13 cellular contexts compared by ENCODE assay signal in the genomic region with DNA sequence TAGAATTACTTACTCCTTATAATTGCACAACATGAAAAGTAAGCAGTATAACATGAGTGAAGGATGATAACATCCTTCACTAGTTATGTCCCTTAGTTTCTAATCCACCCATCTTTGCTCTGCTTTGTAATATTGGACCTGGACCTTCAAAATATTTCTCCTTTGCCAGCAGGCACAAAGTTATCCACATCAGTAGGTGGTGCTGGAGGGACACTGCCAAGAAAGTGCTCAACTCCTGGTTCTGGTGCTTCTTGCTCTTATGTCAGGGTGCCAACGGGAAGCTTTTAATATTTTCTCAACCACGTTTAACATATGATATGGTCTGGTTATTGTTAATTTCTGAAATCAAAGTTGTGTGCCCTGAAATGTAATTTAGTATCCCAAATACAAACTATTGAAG. TPM values are rescaled to one million over a fixed set of nuclear protein-coding genes. Genes with fewer than 3 reads are reported as not detected.
A peak's percentile ranks its signal among the peaks of the same experiment; 100 is the strongest.
DNase-seq lines count a peak whose midpoint lies in the region; ATAC-seq, FAIRE-seq and TF ChIP-seq lines count a peak whose summit lies in the region.
"Had no signal": no experiment of that assay in that cellular context is flagged by ENCODE, and none has a peak within 500 bp of the region (broad histone marks: within the 10 kb centered on the region; RNA-seq: fewer than 3 reads in every experiment).

No MANE protein-coding gene starts in this region.

- no peaks in the 10 kb centered on the region for H3K79me1 ChIP-seq in neuronal stem cell (ENCODE audit: low read depth, low read length)

- H3K9me3 ChIP-seq in BE2C = no peaks in the 10 kb centered on the region
- H3K9me3 ChIP-seq in HCT116 (ENCODE audit: control insufficient read depth in 1 of 2, insufficient read depth in 1 of 2, low read depth in 1 of 2, low read length in 2 of 2) = no peaks in the 10 kb centered on the region
- no peaks in the 10 kb centered on the region for H3K9me3 ChIP-seq in kidney (ENCODE audit: control insufficient read depth in 1 of 2, low read length in 2 of 2)
- H3K9me3 ChIP-seq in neuronal stem cell (replicated peaks in 1 of 2; ENCODE audit: control insufficient read depth in 2 of 2, insufficient read depth in 1 of 2, low read depth in 1 of 2, low read length in 2 of 2) = no peaks in the 10 kb centered on the region
- H3K9me3 ChIP-seq: tibial artery had no signal

- H2AFZ ChIP-seq in HCT116 (ENCODE audit: low read depth, low read length, poor library complexity, severe bottlenecking) = no peak overlapping the region
- no peak overlapping the region for H2AFZ ChIP-seq in neuronal stem cell (ENCODE audit: low read length)

- H4K91ac ChIP-seq in neuronal stem cell (ENCODE audit: low read depth, low read length, poor library complexity) = no peak overlapping the region

- H2BK12ac ChIP-seq in neuronal stem cell (ENCODE audit: low read length) = no peak overlapping the region

- H3K27ac ChIP-seq in HCT116 (ENCODE audit: low read depth, low read length) = no peak overlapping the region
- no peak overlapping the region for H3K27ac ChIP-seq in VCaP
- H3K27ac ChIP-seq in kidney (ENCODE audit: low read depth in 2 of 2, low read length in 2 of 2) = no peak overlapping the region
- H3K27ac ChIP-seq in neuronal stem cell (replicated peaks; ENCODE audit: low read length) = no peak overlapping the region
- H3K27ac ChIP-seq: tibial artery had no signal

- no peak overlapping the region for H3K4me3 ChIP-seq in BE2C (ENCODE audit: low read depth, low read length)
- H3K4me3 ChIP-seq in HCT116 (replicated peaks in 1 of 2; ENCODE audit: low read depth in 1 of 2, low read length in 2 of 2) = no peak overlapping the region
- H3K4me3 ChIP-seq in kidney (ENCODE audit: low read length in 2 of 2) = no peak overlapping the region
- no peak overlapping the region for H3K4me3 ChIP-seq in neuronal stem cell (ENCODE audit: low read length in 2 of 2)
- H3K4me3 ChIP-seq: skin epidermis, tibial artery had no signal

- H3K4me3 Mint-ChIP-seq in immature natural killer cell = no peak overlapping the region
- H3K4me3 Mint-ChIP-seq: activated T-cell treated with anti-CD3 and anti-CD28 coated beads, Interleukin-2, amount 50 U/mL, for 4 hours had no signal

- H3K27me3 ChIP-seq in BE2C (no peaks in the 10 kb centered on the region), HCT116 (ENCODE audit: insufficient read depth, low read length) (no peaks in the 10 kb centered on the region), neuronal stem cell (ENCODE audit: control insufficient read depth in 3 of 3, insufficient read depth in 3 of 3, low read depth in 1 of 3, low read length in 3 of 3) (no peaks in the 10 kb centered on the region)
- H3K27me3 ChIP-seq: tibial artery had no signal

- H3K4me2 ChIP-seq in HCT116 (ENCODE audit: low read length) = no peak overlapping the region
- H3K4me2 ChIP-seq in neuronal stem cell (ENCODE audit: insufficient read depth, low read length, poor library complexity, severe bottlenecking) = no peak overlapping the region

- H3K9me3 Mint-ChIP-seq in immature natural killer cell = no peaks in the 10 kb centered on the region
- H3K9me3 Mint-ChIP-seq: activated T-cell treated with anti-CD3 and anti-CD28 coated beads, Interleukin-2, amount 50 U/mL, for 4 hours had no signal

- BruUV-seq in HCT116 (replicated peaks; lab: Mats Ljungman, UMichigan) = no TSS peak

- no peak overlapping the region for H2BK5ac ChIP-seq in neuronal stem cell (ENCODE audit: low read length)

- no peak overlapping the region for H3K4ac ChIP-seq in neuronal stem cell (ENCODE audit: low read length)

- no peak overlapping the region for H3K18ac ChIP-seq in neuronal stem cell (ENCODE audit: low read length)

- no peak overlapping the region for H3K27ac Mint-ChIP-seq in immature natural killer cell

- POLR2A ChIA-PET in HCT116 (lab: Charles Lee) = interaction anchor here (1.6 kb wide), 1 partner anchor 104 kb away, joined by 6 read pairs; no protein-coding TSS in a partner anchor

- no peak overlapping the region for H3K9ac ChIP-seq in HCT116 (ENCODE audit: low read length)
- no peak overlapping the region for H3K9ac ChIP-seq in kidney (ENCODE audit: low read length in 2 of 2)
- H3K9ac ChIP-seq in neuronal stem cell (ENCODE audit: low read depth, low read length, poor library complexity) = no peak overlapping the region

- H3K36me3 ChIP-seq in BE2C = peaks cover 21% of the 10 kb centered on the region
- peaks cover 27 to 53% of the 10 kb centered on the region in 2 experiments for H3K36me3 ChIP-seq in HCT116 (ENCODE audit: control insufficient read depth in 1 of 2, insufficient read depth in 2 of 2, low read length in 2 of 2)
- peaks cover 8 to 9% of the 10 kb centered on the region in 2 donors for H3K36me3 ChIP-seq in kidney (ENCODE audit: control insufficient read depth in 1 of 2, insufficient read depth in 2 of 2, low read length in 2 of 2)
- peaks cover 8 to 97% of the 10 kb centered on the region in 2 donors for H3K36me3 ChIP-seq in neuronal stem cell (replicated peaks in 1 of 2; ENCODE audit: control insufficient read depth in 2 of 2, insufficient read depth in 2 of 2, low read length in 2 of 2)

- intact Hi-C loops in HCT116 (cut with micrococcal nuclease) (loop anchor here (1.0 to 10.0 kb wide), 4 partner anchors 107 to 420 kb away; partner anchors contain the start of gene NMU), kidney (cut with DNase I) (no loop called here)

- no peaks in the 10 kb centered on the region for H3K79me2 ChIP-seq in HCT116 (ENCODE audit: insufficient read depth, low read length)

- no peak overlapping the region for H3K23ac ChIP-seq in neuronal stem cell (ENCODE audit: low read depth, low read length, poor library complexity)

- H4K20me1 ChIP-seq in HCT116 (ENCODE audit: insufficient read depth) = no peaks in the 10 kb centered on the region

- FAIRE-seq in kidney (lab: Jason Lieb, UNC) = peak; percentile 67

- H3K4me1 Mint-ChIP-seq in immature natural killer cell = peaks cover 3 to 25% of the 10 kb centered on the region in 2 donors

- peak; percentile 77 for TF ChIP-seq RAD21 in HCT116 (IDR thresholded peaks at IDR 0.05; ENCODE audit: low read depth)

- CTCF ChIA-PET in HCT116 (lab: Charles Lee) = interaction anchor here (1.0 to 1.7 kb wide), 3 partner anchors 110 to 421 kb away, joined by 3 to 7 read pairs (median 4); no protein-coding TSS in a partner anchor

- H3K9me2 ChIP-seq in HCT116 (ENCODE audit: insufficient read depth) = no peaks in the 10 kb centered on the region

- TF ChIP-seq CTCF in BE2C (IDR thresholded peaks at IDR 0.05; ENCODE audit: low read depth, low read length) (peak; percentile 60), HCT116 (IDR thresholded peaks at IDR 0.05 in 2 of 3, conservative IDR thresholded peaks at IDR 0.05 in 1 of 3; ENCODE audit: borderline replicate concordance in 1 of 3, insufficient read depth in 1 of 3, low read depth in 2 of 3, low read length in 2 of 3) (peak in 2 of 3 experiments; percentile 41 to 47; a peak in 3 of 6 replicates), VCaP (conservative IDR thresholded peaks at IDR 0.05) (peak; percentile 84), kidney (IDR thresholded peaks at IDR 0.05; ENCODE audit: borderline replicate concordance, extremely low read depth, insufficient read depth) (peak; percentile 19)

- no CpG with 5 or more reads among the region's 2 CpGs for WGBS in neuronal stem cell (ENCODE audit: extremely low coverage in 2 of 2, insufficient read length in 2 of 2, insufficient replicate concordance in 1 of 2), 2 donors

- H3K14ac ChIP-seq in neuronal stem cell (ENCODE audit: low read length) = no peak overlapping the region

- DNase-seq in BE2C = peak; percentile 21
- DNase-seq in HCT116 (ENCODE audit: low read depth, low spot score) = peak; percentile 13
- no peak for DNase-seq in kidney
- no peak for DNase-seq in immature natural killer cell
- no peak for DNase-seq in dedifferentiated amniotic fluid mesenchymal stem cell (ENCODE audit: extremely low spot score)
- no peak for DNase-seq in neuronal stem cell (ENCODE audit: low spot score)
- DNase-seq: activated T-cell treated with anti-CD3 and anti-CD28 coated beads, Interleukin-2, amount 50 U/mL, for 4 hours; hypothalamus; RPMI8226; tibial artery had no signal

- no peaks in the 10 kb centered on the region for H3K4me1 ChIP-seq in BE2C
- 0 out of 4 replicates have a peak, but pooled peaks cover 0 to 2% of the 10 kb centered on the region in 2 experiments for H3K4me1 ChIP-seq in HCT116 (ENCODE audit: control insufficient read depth in 1 of 2, insufficient read depth in 2 of 2, low read length in 2 of 2)
- no peaks in the 10 kb centered on the region for H3K4me1 ChIP-seq in kidney (ENCODE audit: control insufficient read depth in 1 of 2, insufficient read depth in 1 of 2, low read depth in 1 of 2, low read length in 2 of 2)
- H3K4me1 ChIP-seq in neuronal stem cell (ENCODE audit: control insufficient read depth in 2 of 2, insufficient read depth in 1 of 2, low read depth in 1 of 2, low read length in 2 of 2) = no peaks in the 10 kb centered on the region

- RAD21 ChIA-PET in HCT116 (lab: Charles Lee; ENCODE audit: low non-redundant PET in 1 of 2, low total read pairs in 2 of 2, uncharacterized antibody in 2 of 2, unreplicated experiment in 2 of 2) = interaction anchor here in 1 of 2 experiments (0.7 kb wide), 1 partner anchor 10 kb away, joined by 3 read pairs; no protein-coding TSS in a partner anchor

- H3K36me3 Mint-ChIP-seq in immature natural killer cell = peaks cover 6 to 20% (median 13%) of the 10 kb centered on the region in 3 donors

- ATAC-seq in HCT116 = peak; percentile 52; the same call in 1 of the 2 replicates
- no peak for ATAC-seq in HG03571 (IDR thresholded peaks at IDR 0.05; ENCODE audit: unreplicated experiment)
- ATAC-seq: activated T-cell treated with anti-CD3 and anti-CD28 coated beads, Interleukin-2, amount 50 U/mL, for 4 hours had no signal

- H3K27me3 Mint-ChIP-seq in immature natural killer cell (ENCODE audit: low read depth in 3 of 3) = no peaks in the 10 kb centered on the region

- no peak overlapping the region for H2BK120ac ChIP-seq in neuronal stem cell (ENCODE audit: low read depth, low read length)

- H2BK15ac ChIP-seq in neuronal stem cell (ENCODE audit: low read length) = no peak overlapping the region

- H4K8ac ChIP-seq in neuronal stem cell (ENCODE audit: low read depth, low read length) = no peak overlapping the region

- H2AK5ac ChIP-seq in neuronal stem cell (ENCODE audit: low read depth, low read length) = no peak overlapping the region

- no peak for TF ChIP-seq POLR2A in HCT116 (IDR thresholded peaks at IDR 0.05; ENCODE audit: borderline replicate concordance, extremely low read depth, insufficient read depth, insufficient read length)

TF ChIP-seq in HCT116, 20 proteins besides CTCF, POLR2A, EP300 and RAD21 (continues in another document):
- TF ChIP-seq ZFX (IDR thresholded peaks at IDR 0.05) = no peak
- TF ChIP-seq SP1 (IDR thresholded peaks at IDR 0.05; ENCODE audit: low read depth) = no peak
- TF ChIP-seq FOSL1 (IDR thresholded peaks at IDR 0.05; ENCODE audit: low read depth) = no peak
- no peak for TF ChIP-seq EGR1 (IDR thresholded peaks at IDR 0.05; ENCODE audit: low read depth)

RNA-seq across cellular contexts. Expression of gene TMEM165, which starts 49.1 kb away (rescaled TPM):
- 45.3 TPM for polyA plus RNA-seq in BE2C (2012; ENCODE audit: insufficient read depth, insufficient read length, low read depth)
- total RNA-seq in HCT116 (2021; ENCODE audit: unreplicated experiment) = 60.7 TPM
- 19.7 and 24.4 TPM in 2 replicates for polyA plus RNA-seq in HCT116 (2012)
- total RNA-seq in kidney = 114 TPM
- polyA plus RNA-seq in kidney (ENCODE audit: insufficient read depth, low read depth, low replicate concordance) = 43.2 TPM
- 10 to 100 TPM; 44.2 to 50.4 (median 44.8) TPM for polyA plus RNA-seq in immature natural killer cell
- polyA plus RNA-seq in neuronal stem cell (2013, experiment 1 of 2) = 29.4 TPM
- polyA plus RNA-seq in neuronal stem cell (2013, experiment 2 of 2) = 31.3 TPM

Comparison
In these comparisons a context has a peak if more than half of its experiments do, and no peak if none do; other contexts are left out.
1. DNase-seq: peak in BE2C (single experiment) and HCT116 (single experiment); none in kidney (single experiment), immature natural killer cell (0 of 3), dedifferentiated amniotic fluid mesenchymal stem cell (single experiment) and neuronal stem cell (single experiment).
2. CTCF ChIP-seq: peak in every context shown above with its lines; median percentile 84 in VCaP; 60 in BE2C; 44 in HCT116; 19 in kidney.